Comparison of ENCODE assay signal across 24 cellular contexts in genomic region chr4:40241026-40241425, GRCh38. TPM values are rescaled to one million over a fixed set of nuclear protein-coding genes. Genes with fewer than 3 reads are reported as not detected.
DNase-seq lines count a peak whose midpoint lies in the region; ATAC-seq and TF ChIP-seq lines count a peak whose summit lies in the region.
"Had no signal": no experiment of that assay in that cellular context is flagged by ENCODE, and none has a peak within 500 bp of the region (broad histone marks: within the 10 kb centered on the region; RNA-seq: fewer than 3 reads in every experiment).

No MANE protein-coding gene starts in this region.

- peaks cover 43% of the 10 kb centered on the region for H3K36me3 ChIP-seq in CD4-positive, alpha-beta memory T cell (ENCODE audit: insufficient read depth, low read length)
- H3K36me3 ChIP-seq in GM23338 (ENCODE audit: insufficient read depth) = no peaks in the 10 kb centered on the region
- H3K36me3 ChIP-seq: BE2C, MG63, WERI-Rb-1 had no signal

- H3K9me3 ChIP-seq in CD4-positive, alpha-beta memory T cell (ENCODE audit: control insufficient read depth in 1 of 2, low read length in 2 of 2) = no peaks in the 10 kb centered on the region
- H3K9me3 ChIP-seq: BE2C, MG63 had no signal

- intact Hi-C loops in CD4-positive, alpha-beta memory T cell (cut with micrococcal nuclease) = no loop called here
- intact Hi-C loops in activated CD4-positive, alpha-beta memory T cell treated with anti-CD3 and anti-CD28 coated beads for 36 hours (cut with micrococcal nuclease) = no loop called here

- H3K4me3 ChIP-seq in CD4-positive, alpha-beta memory T cell (ENCODE audit: low read length in 2 of 2) = no peak overlapping the region
- H3K4me3 ChIP-seq in GM23338 = no peak overlapping the region
- H3K4me3 ChIP-seq: MG63 had no signal

- CTCF ChIA-PET in CD4-positive, alpha-beta memory T cell (lab: Charles Lee; ENCODE audit: partially characterized antibody) = interaction anchor here (1.1 to 15.0 kb wide), 6 partner anchors 8 to 76 kb away, joined by 3 to 200 read pairs (median 4); no protein-coding TSS in a partner anchor
- CTCF ChIA-PET in activated CD4-positive, alpha-beta memory T cell treated with anti-CD3 and anti-CD28 coated beads for 36 hours (lab: Charles Lee) = interaction anchor here (1.0 to 6.5 kb wide), 2 partner anchors 10 to 68 kb away, joined by 4 to 70 read pairs; no protein-coding TSS in a partner anchor

- H3F3A ChIP-seq in GM23338 (replicated peaks; ENCODE audit: low read depth) = no peaks in the 10 kb centered on the region

- H4K20me1 ChIP-seq in GM23338 (replicated peaks; ENCODE audit: insufficient read depth) = no peaks in the 10 kb centered on the region

- H3K9me2 ChIP-seq in GM23338 (ENCODE audit: insufficient read depth) = no peaks in the 10 kb centered on the region

- H3K27me3 Mint-ChIP-seq in T-helper 2 cell treated with Interferon-gamma antibody and Interleukin-4, amounts not matched to agents 5 μg/mL and 100 μg/mL, for 36 hours (ENCODE audit: low read depth) = no peaks in the 10 kb centered on the region
- no peaks in the 10 kb centered on the region for H3K27me3 Mint-ChIP-seq in CD4-positive, alpha-beta memory T cell
- H3K27me3 Mint-ChIP-seq in activated CD4-positive, alpha-beta memory T cell treated with anti-CD3 and anti-CD28 coated beads for 36 hours = no peaks in the 10 kb centered on the region
- H3K27me3 Mint-ChIP-seq in central memory CD8-positive, alpha-beta T cell = no peaks in the 10 kb centered on the region
- peaks cover 4% of the 10 kb centered on the region for H3K27me3 Mint-ChIP-seq in GM23338 (ENCODE audit: insufficient read depth, low read depth, poor library complexity)

- ATAC-seq in central memory CD8-positive, alpha-beta T cell (replicated peaks; ENCODE audit: extremely low read depth, poor library complexity, severe bottlenecking) = no peak
- no peak for ATAC-seq in GM23338
- no peak for ATAC-seq in GM19467 (IDR thresholded peaks at IDR 0.05; ENCODE audit: unreplicated experiment)
- ATAC-seq: foreskin keratinocyte, sciatic nerve had no signal

- TF ChIP-seq CTCF in GM23338 (conservative IDR thresholded peaks at IDR 0.05; ENCODE audit: low read depth in 2 of 2) = no peak

- peaks cover 86% of the 10 kb centered on the region for H3K4me1 Mint-ChIP-seq in T-helper 2 cell treated with Interferon-gamma antibody and Interleukin-4, amounts not matched to agents 5 μg/mL and 100 μg/mL, for 36 hours (ENCODE audit: low read depth)
- peaks cover 74 to 97% (median 88%) of the 10 kb centered on the region in 4 donors for H3K4me1 Mint-ChIP-seq in CD4-positive, alpha-beta memory T cell
- H3K4me1 Mint-ChIP-seq in activated CD4-positive, alpha-beta memory T cell treated with anti-CD3 and anti-CD28 coated beads for 36 hours (ENCODE audit: low read depth) = peaks cover 90% of the 10 kb centered on the region
- peaks cover 83% of the 10 kb centered on the region for H3K4me1 Mint-ChIP-seq in central memory CD8-positive, alpha-beta T cell
- peaks cover 4% of the 10 kb centered on the region for H3K4me1 Mint-ChIP-seq in GM23338

- H3K79me2 ChIP-seq in GM23338 (replicated peaks; ENCODE audit: insufficient read depth) = no peaks in the 10 kb centered on the region

- peak overlapping the region; percentile 71 for H3K4me3 Mint-ChIP-seq in T-helper 2 cell treated with Interferon-gamma antibody and Interleukin-4, amounts not matched to agents 5 μg/mL and 100 μg/mL, for 36 hours
- peak overlapping the region in 7 of 8 donors; percentile 44 to 90 (median 73) for H3K4me3 Mint-ChIP-seq in CD4-positive, alpha-beta memory T cell
- H3K4me3 Mint-ChIP-seq in activated CD4-positive, alpha-beta memory T cell treated with anti-CD3 and anti-CD28 coated beads for 36 hours = peak overlapping the region; percentile 66
- peak overlapping the region; percentile 70 for H3K4me3 Mint-ChIP-seq in central memory CD8-positive, alpha-beta T cell
- H3K4me3 Mint-ChIP-seq in GM23338 = no peak overlapping the region

- peak overlapping the region; percentile 83 for H3K27ac Mint-ChIP-seq in T-helper 2 cell treated with Interferon-gamma antibody and Interleukin-4, amounts not matched to agents 5 μg/mL and 100 μg/mL, for 36 hours
- H3K27ac Mint-ChIP-seq in CD4-positive, alpha-beta memory T cell = peak overlapping the region; percentile 91 to 100 (median 97)
- peak overlapping the region; percentile 91 for H3K27ac Mint-ChIP-seq in activated CD4-positive, alpha-beta memory T cell treated with anti-CD3 and anti-CD28 coated beads for 36 hours
- peak overlapping the region; percentile 98 for H3K27ac Mint-ChIP-seq in central memory CD8-positive, alpha-beta T cell (ENCODE audit: low read depth)
- no peak overlapping the region for H3K27ac Mint-ChIP-seq in GM23338

- H3K9me3 Mint-ChIP-seq in T-helper 2 cell treated with Interferon-gamma antibody and Interleukin-4, amounts not matched to agents 5 μg/mL and 100 μg/mL, for 36 hours = no peaks in the 10 kb centered on the region
- H3K9me3 Mint-ChIP-seq in CD4-positive, alpha-beta memory T cell = peaks cover 0 to 1% (median 0%) of the 10 kb centered on the region in 8 donors
- H3K9me3 Mint-ChIP-seq in activated CD4-positive, alpha-beta memory T cell treated with anti-CD3 and anti-CD28 coated beads for 36 hours = no peaks in the 10 kb centered on the region
- no peaks in the 10 kb centered on the region for H3K9me3 Mint-ChIP-seq in central memory CD8-positive, alpha-beta T cell
- no peaks in the 10 kb centered on the region for H3K9me3 Mint-ChIP-seq in GM23338

- H3K27ac ChIP-seq in CD4-positive, alpha-beta memory T cell (ENCODE audit: low read depth, low read length) = peak overlapping the region; percentile 68
- no peak overlapping the region for H3K27ac ChIP-seq in GM23338 (ENCODE audit: low read depth)
- H3K27ac ChIP-seq: foreskin keratinocyte, WERI-Rb-1 had no signal

- no peak for DNase-seq in T-helper 2 cell treated with Interferon-gamma antibody and Interleukin-4, amounts not matched to agents 5 μg/mL and 100 μg/mL, for 36 hours (ENCODE audit: low spot score)
- DNase-seq in T-helper 2 cell (no peak), HCEC 1CT (no peak), GM23338 (ENCODE audit: low spot score) (no peak)
- DNase-seq in CD4-positive, alpha-beta memory T cell = no peak
- DNase-seq in activated CD4-positive, alpha-beta memory T cell treated with anti-CD3 and anti-CD28 coated beads for 36 hours = no peak
- DNase-seq in central memory CD8-positive, alpha-beta T cell (ENCODE audit: low spot score in 2 of 2) = no peak
- DNase-seq: 8988T; amniotic stem cell; BE2C; foreskin keratinocyte; H7; NCI-H1436 treated with DMSO at 0.1 percent for 48 hours; NCI-H748 treated with DMSO at 0.1 percent for 48 hours; PC-3; SIG-M5; stimulated activated CD4-positive, alpha-beta T cell treated with anti-CD3 and anti-CD28 coated beads, Interleukin-1b, Interleukin-23, amount 100 ng/mL, for 48 hours; WERI-Rb-1 had no signal

- no peak overlapping the region for H3K4me2 ChIP-seq in GM23338

- peaks cover 81% of the 10 kb centered on the region for H3K36me3 Mint-ChIP-seq in T-helper 2 cell treated with Interferon-gamma antibody and Interleukin-4, amounts not matched to agents 5 μg/mL and 100 μg/mL, for 36 hours (ENCODE audit: low read depth)
- H3K36me3 Mint-ChIP-seq in CD4-positive, alpha-beta memory T cell = peaks cover 44 to 79% of the 10 kb centered on the region in 2 donors
- H3K36me3 Mint-ChIP-seq in activated CD4-positive, alpha-beta memory T cell treated with anti-CD3 and anti-CD28 coated beads for 36 hours = peaks cover 69% of the 10 kb centered on the region
- H3K36me3 Mint-ChIP-seq in central memory CD8-positive, alpha-beta T cell (ENCODE audit: insufficient read depth) = peaks cover 85% of the 10 kb centered on the region
- peaks cover 12% of the 10 kb centered on the region for H3K36me3 Mint-ChIP-seq in GM23338 (ENCODE audit: low read depth)

- no peaks in the 10 kb centered on the region for H3K27me3 ChIP-seq in CD4-positive, alpha-beta memory T cell (ENCODE audit: insufficient read depth, low read length)
- H3K27me3 ChIP-seq in GM23338 (ENCODE audit: insufficient read depth) = no peaks in the 10 kb centered on the region
- H3K27me3 ChIP-seq: BE2C, foreskin keratinocyte, MG63 had no signal

- H2AFZ ChIP-seq in GM23338 = no peak overlapping the region

- POLR2A ChIA-PET in CD4-positive, alpha-beta memory T cell (lab: Charles Lee; ENCODE audit: partially characterized antibody) = interaction anchor here (1.4 to 41.1 kb wide), 6 partner anchors 10 to 69 kb away, joined by 3 to 1182 read pairs (median 18); partner anchors contain the start of gene RHOH
- POLR2A ChIA-PET in activated CD4-positive, alpha-beta memory T cell treated with anti-CD3 and anti-CD28 coated beads for 36 hours (lab: Charles Lee) = interaction anchor here (1.6 to 3.9 kb wide), 4 partner anchors 12 to 41 kb away, joined by 5 to 32 read pairs (median 12); no protein-coding TSS in a partner anchor

- H3K4me1 ChIP-seq in CD4-positive, alpha-beta memory T cell (ENCODE audit: insufficient read depth, low read length) = peaks cover 98% of the 10 kb centered on the region
- H3K4me1 ChIP-seq in GM23338 (ENCODE audit: insufficient read depth) = peaks cover 5% of the 10 kb centered on the region
- H3K4me1 ChIP-seq: foreskin keratinocyte had no signal

TF ChIP-seq in GM23338, 12 proteins besides CTCF, POLR2A, EP300 and RAD21 (continues in another document):
- TF ChIP-seq STAT1 (IDR thresholded peaks at IDR 0.05; ENCODE audit: unreplicated experiment) = no peak
- TF ChIP-seq POLR2AphosphoS5 (IDR thresholded peaks at IDR 0.05; ENCODE audit: low read depth) = no peak
- TF ChIP-seq CREB1 (CRISPR knock-in tag; IDR thresholded peaks at IDR 0.05; ENCODE audit: low read depth) = no peak
- TF ChIP-seq EZH2phosphoT487 (IDR thresholded peaks at IDR 0.05; ENCODE audit: unreplicated experiment) = no peak
- TF ChIP-seq, protein P1, sequence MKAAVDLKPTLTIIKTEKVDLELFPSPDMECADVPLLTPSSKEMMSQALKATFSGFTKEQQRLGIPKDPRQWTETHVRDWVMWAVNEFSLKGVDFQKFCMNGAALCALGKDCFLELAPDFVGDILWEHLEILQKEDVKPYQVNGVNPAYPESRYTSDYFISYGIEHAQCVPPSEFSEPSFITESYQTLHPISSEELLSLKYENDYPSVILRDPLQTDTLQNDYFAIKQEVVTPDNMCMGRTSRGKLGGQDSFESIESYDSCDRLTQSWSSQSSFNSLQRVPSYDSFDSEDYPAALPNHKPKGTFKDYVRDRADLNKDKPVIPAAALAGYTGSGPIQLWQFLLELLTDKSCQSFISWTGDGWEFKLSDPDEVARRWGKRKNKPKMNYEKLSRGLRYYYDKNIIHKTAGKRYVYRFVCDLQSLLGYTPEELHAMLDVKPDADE (IDR thresholded peaks at IDR 0.05) = no peak
- TF ChIP-seq EZH2 (IDR thresholded peaks at IDR 0.05; ENCODE audit: low read depth, unreplicated experiment) = no peak

RNA-seq across cellular contexts. Expression of gene RHOH, which starts 44.2 kb away (rescaled TPM):
- total RNA-seq in CD4-positive, alpha-beta memory T cell = 100 to 1,000 TPM; 198 to 200 TPM
- polyA plus RNA-seq in CD4-positive, alpha-beta memory T cell = 100 to 1,000 TPM; 266 to 486 TPM
- total RNA-seq in activated CD4-positive, alpha-beta memory T cell treated with anti-CD3 and anti-CD28 coated beads for 36 hours = 10 to 100 TPM; 97.5 to 98.6 TPM
- 2.7 and 3.7 TPM in 2 replicates for total RNA-seq in GM23338 (2014; rRNA removed; shearing (Covaris generic))
- 1.8 and 2.2 TPM in 2 replicates for polyA plus RNA-seq in GM23338 (2016; fragmentation: Nextera tagmentation; extraction: Ambion mirVana)
- total RNA-seq: epithelial cell of proximal tubule, foreskin keratinocyte, kidney epithelial cell, lung microvascular endothelial cell, PC-3 had no signal
- polyA plus RNA-seq: foreskin keratinocyte had no signal

Comparison
In these comparisons a context has a peak if more than half of its experiments do, and no peak if none do; other contexts are left out.
1. RNA of gene RHOH, which starts 44.2 kb away (total RNA-seq): 198 to 200 TPM in CD4-positive, alpha-beta memory T cell and 97.5 to 98.6 TPM in activated CD4-positive, alpha-beta memory T cell treated with anti-CD3 and anti-CD28 coated beads for 36 hours; 2.7 to 3.7 TPM in GM23338; every median in the first group is over 10 times any median in the second.